ENCODE assay signal across 1 cellular context in genomic region chr11:62565100-62565802, GRCh38.
TF ChIP-seq lines count a peak whose summit lies in the region.

No MANE protein-coding gene starts in this region.

TF ChIP-seq in HEK293, 187 proteins besides CTCF, POLR2A, EP300 and RAD21 (continued from another document):
- TF ChIP-seq PRDM10 (tag by site-specific recombination; IDR thresholded peaks at IDR 0.05): no peak
